8 cellular contexts compared by ENCODE assay signal in genomic region chr4:83639849-83640493, GRCh38.
DNase-seq lines count a peak whose midpoint lies in the region; ATAC-seq, FAIRE-seq and TF ChIP-seq lines count a peak whose summit lies in the region.

No MANE protein-coding gene starts in this region.

- H4K20me1 ChIP-seq in MM.1S (ENCODE audit: insufficient read depth, low read length): no peaks in the 10 kb centered on the region

- no peak overlapping the region for H3K9ac ChIP-seq in MM.1S (ENCODE audit: low read length)
- no peak overlapping the region for H3K9ac ChIP-seq in SK-N-MC (ENCODE audit: insufficient read length)

- no peaks in the 10 kb centered on the region for H3K9me2 ChIP-seq in MM.1S (replicated peaks; ENCODE audit: insufficient read depth, low read length)

- FAIRE-seq in small intestine (lab: Jason Lieb, UNC): peak; percentile 90

- H3K27me3 ChIP-seq in MM.1S (replicated peaks; ENCODE audit: insufficient read depth, low read length): no peaks in the 10 kb centered on the region
- H3K27me3 ChIP-seq in small intestine (ENCODE audit: control insufficient read depth in 2 of 2, insufficient read depth in 2 of 2, low read length in 2 of 2): no peaks in the 10 kb centered on the region

- H3K4me2 ChIP-seq in MM.1S (ENCODE audit: low read depth, low read length): no peak overlapping the region

- no peak overlapping the region for H3K4me3 ChIP-seq in MM.1S (ENCODE audit: low read length)
- no peak overlapping the region for H3K4me3 ChIP-seq in SK-N-MC
- H3K4me3 ChIP-seq in astrocyte of the cerebellum (ENCODE audit: low read depth, low read length): no peak overlapping the region
- no peak overlapping the region for H3K4me3 ChIP-seq in small intestine (ENCODE audit: low read depth in 1 of 2, low read length in 2 of 2)

- in situ Hi-C loops in astrocyte of the cerebellum (cut with HindIII; ENCODE audit: low sequenced_read_pairs): no loop called here

- no peaks in the 10 kb centered on the region for H3K79me2 ChIP-seq in MM.1S (ENCODE audit: low read length)

- TF ChIP-seq CTCF in MM.1S (IDR thresholded peaks at IDR 0.05; ENCODE audit: low read length) (peak; percentile 84), astrocyte of the cerebellum (IDR thresholded peaks at IDR 0.05; ENCODE audit: low read depth, low read length, missing control alignments) (peak; percentile 74)

- H3K4me1 ChIP-seq in MM.1S (ENCODE audit: low read length) (no peaks in the 10 kb centered on the region), small intestine (ENCODE audit: control insufficient read depth in 2 of 2, insufficient read depth in 1 of 2, low read depth in 1 of 2, low read length in 1 of 2) (no peaks in the 10 kb centered on the region)

- peak; percentile 70 for ATAC-seq in GM21723 (IDR thresholded peaks at IDR 0.05; ENCODE audit: unreplicated experiment)
- no peak for ATAC-seq in HG03457 (IDR thresholded peaks at IDR 0.05; ENCODE audit: unreplicated experiment)

- no peaks in the 10 kb centered on the region for H3K9me3 ChIP-seq in MM.1S (replicated peaks; ENCODE audit: insufficient read depth, low read length)
- no peaks in the 10 kb centered on the region for H3K9me3 ChIP-seq in SK-N-MC (ENCODE audit: low read depth, low read length)
- H3K9me3 ChIP-seq in small intestine (ENCODE audit: control insufficient read depth, low read depth): no peaks in the 10 kb centered on the region

- H3F3A ChIP-seq in MM.1S (ENCODE audit: insufficient read depth, low read length): no peaks in the 10 kb centered on the region

- WGBS in small intestine, 3 donors: 20 to 25% (median 21%) methylated on average over 5 of the region's 5 CpGs

- DNase-seq in EH (ENCODE audit: low read depth) (peak; percentile 77), MM.1S (peak; percentile 69), SK-N-MC (ENCODE audit: low read depth, low spot score) (peak; percentile 87), astrocyte of the cerebellum (ENCODE audit: low read depth) (peak; percentile 75), hepatic stellate cell (ENCODE audit: low spot score) (peak; percentile 62), small intestine (peak; percentile 84)

- H3K27ac ChIP-seq in MM.1S (ENCODE audit: low read length) (no peak overlapping the region), SK-N-MC (no peak overlapping the region), small intestine (ENCODE audit: low read depth in 1 of 2, low read length in 1 of 2) (no peak overlapping the region)

- H3K36me3 ChIP-seq in MM.1S (replicated peaks; ENCODE audit: insufficient read depth, low read length) (no peaks in the 10 kb centered on the region), SK-N-MC (ENCODE audit: insufficient read depth, low read length) (no peaks in the 10 kb centered on the region), small intestine (ENCODE audit: control insufficient read depth in 2 of 2, insufficient read depth in 2 of 2, low read length in 2 of 2) (no peaks in the 10 kb centered on the region)

- H2AFZ ChIP-seq in MM.1S (ENCODE audit: low read length): no peak overlapping the region
